ENCODE assay signal across 3 cellular contexts in genomic region chr18:11357678-11358077, GRCh38.
"Had no signal": no experiment of that assay in that cellular context is flagged by ENCODE, and none has a peak within 500 bp of the region (broad histone marks: within the 10 kb centered on the region; RNA-seq: fewer than 3 reads in every experiment).

No MANE protein-coding gene starts in this region.

- DNase-seq: GDM1, GF-D8 had no signal

- H3K4me3 ChIP-seq: GM12878 had no signal

- ATAC-seq: GM12878 had no signal
